Comparison of ENCODE assay signal across 8 cellular contexts in the genomic region with DNA sequence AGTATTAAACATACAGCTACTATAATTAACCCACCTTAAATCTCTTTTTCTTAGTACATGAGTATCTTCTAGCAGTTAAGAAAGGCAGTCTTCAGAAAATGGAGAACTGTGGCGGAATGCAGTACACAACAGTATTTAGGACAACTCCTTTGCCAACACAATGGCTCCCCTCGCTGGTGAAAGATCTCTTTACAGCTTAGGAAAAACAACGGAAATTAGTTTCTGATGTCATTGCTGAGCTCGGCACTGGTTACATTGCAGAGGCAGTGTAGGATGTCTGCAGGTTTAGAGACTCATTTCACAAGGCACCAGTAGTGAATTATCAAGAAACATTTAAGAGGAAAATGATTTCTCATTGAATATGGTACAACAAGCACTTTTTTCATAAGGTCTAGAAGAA. TPM values are rescaled to one million over a fixed set of nuclear protein-coding genes. Genes with fewer than 3 reads are reported as not detected.
DNase-seq lines count a peak whose midpoint lies in the region; ATAC-seq, FAIRE-seq and TF ChIP-seq lines count a peak whose summit lies in the region.

No MANE protein-coding gene starts in this region.

- no peak overlapping the region for H3K23ac ChIP-seq in mesenchymal stem cell (ENCODE audit: low read length in 2 of 2)

- no peak overlapping the region for H3K14ac ChIP-seq in mesenchymal stem cell (ENCODE audit: low read length in 2 of 2)

- ATAC-seq in Panc1 = peak; percentile 79

- H3K9me3 ChIP-seq in Panc1 (ENCODE audit: control insufficient read depth, insufficient read depth, low read depth, low read length) (no peaks in the 10 kb centered on the region), mesenchymal stem cell (ENCODE audit: control insufficient read depth, low read length) (no peaks in the 10 kb centered on the region)

- no peak overlapping the region for H4K8ac ChIP-seq in mesenchymal stem cell (ENCODE audit: low read length)

- no peak overlapping the region for H2BK120ac ChIP-seq in mesenchymal stem cell (ENCODE audit: low read depth, low read length)

- no peak overlapping the region for H3K18ac ChIP-seq in mesenchymal stem cell (ENCODE audit: low read depth in 1 of 2, low read length in 2 of 2)

- intact Hi-C loops in Panc1 (cut with micrococcal nuclease; ENCODE audit: unreplicated experiment) = no loop called here

- H3K36me3 ChIP-seq in Panc1 (ENCODE audit: control insufficient read depth, insufficient read depth, low read length) (peaks cover 16% of the 10 kb centered on the region), mesenchymal stem cell (ENCODE audit: control insufficient read depth in 1 of 2, insufficient read depth in 2 of 2, low read depth in 1 of 2, low read length in 2 of 2) (peaks cover 32 to 80% of the 10 kb centered on the region in 2 experiments)

- in situ Hi-C loops in Panc1 (cut with HindIII; ENCODE audit: low pct_unique_long_range_greater_than_20kb, low sequenced_read_pairs) = no loop called here

- POLR2A ChIA-PET in Panc1 (lab: Charles Lee) = no interaction called here

- FAIRE-seq in GM18507 (lab: Jason Lieb, UNC) = peak; percentile 35

- H3K4ac ChIP-seq in mesenchymal stem cell (ENCODE audit: low read depth in 1 of 2, low read length in 2 of 2) = no peak overlapping the region

- peak overlapping the region; percentile 46 for H3K9ac ChIP-seq in mesenchymal stem cell (ENCODE audit: low read length)

- TF ChIP-seq CTCF in C4-2B (conservative IDR thresholded peaks at IDR 0.05) (peak; percentile 62), Panc1 (IDR thresholded peaks at IDR 0.05) (peak; percentile 67)

- peaks cover 37% of the 10 kb centered on the region for H3K79me1 ChIP-seq in mesenchymal stem cell (replicated peaks; ENCODE audit: low read length, poor library complexity, severe bottlenecking)

- no peak overlapping the region for H2BK12ac ChIP-seq in mesenchymal stem cell (ENCODE audit: low read length in 2 of 2)

- H3K27me3 ChIP-seq in Panc1 (ENCODE audit: control insufficient read depth, insufficient read depth, low read length) = no peaks in the 10 kb centered on the region
- H3K27me3 ChIP-seq in mesenchymal stem cell (ENCODE audit: control insufficient read depth in 1 of 2, insufficient read depth in 1 of 2, low read length in 2 of 2) = no peaks in the 10 kb centered on the region

- H3K4me1 ChIP-seq in Panc1 (ENCODE audit: control insufficient read depth, insufficient read depth, low read length) = no peaks in the 10 kb centered on the region
- H3K4me1 ChIP-seq in mesenchymal stem cell (ENCODE audit: control insufficient read depth, insufficient read depth, low read depth, low read length) = peaks cover 2% of the 10 kb centered on the region

- WGBS in mesenchymal stem cell = 35% methylated on average over 4 of the region's 4 CpGs

- no peak overlapping the region for H2BK15ac ChIP-seq in mesenchymal stem cell (ENCODE audit: low read depth, poor library complexity, severe bottlenecking)

- no peak overlapping the region for H3K4me2 ChIP-seq in mesenchymal stem cell (ENCODE audit: low read length, poor library complexity, severe bottlenecking)

- H4K91ac ChIP-seq in mesenchymal stem cell (ENCODE audit: low read length) = no peak overlapping the region

- BruUV-seq in Panc1 (replicated peaks; lab: Mats Ljungman, UMichigan) = TSS peak; percentile 5

- no peak overlapping the region for H2AK5ac ChIP-seq in mesenchymal stem cell (ENCODE audit: low read length, severe bottlenecking)

- no peak overlapping the region for H2AFZ ChIP-seq in mesenchymal stem cell (ENCODE audit: low read depth, low read length)

- no peak overlapping the region for H3K4me3 ChIP-seq in Panc1 (ENCODE audit: low read depth in 2 of 2, low read length in 2 of 2)
- H3K4me3 ChIP-seq in mesenchymal stem cell (ENCODE audit: insufficient read depth in 1 of 2, low read depth in 1 of 2, low read length in 2 of 2) = no peak overlapping the region

- CTCF ChIA-PET in Panc1 (lab: Charles Lee) = interaction anchor here (0.6 kb wide), 2 partner anchors 291 to 449 kb away, joined by 7 to 13 read pairs; no protein-coding TSS in a partner anchor

- no peak overlapping the region for H2BK5ac ChIP-seq in mesenchymal stem cell (ENCODE audit: low read depth, low read length, poor library complexity, severe bottlenecking)

- DNase-seq in GM18507 (ENCODE audit: extremely low spot score, insufficient read length, low read depth) (no peak), Panc1 (ENCODE audit: low read depth, low spot score) (no peak), cerebellum (ENCODE audit: low spot score) (peak; percentile 39), mesenchymal stem cell (peak; percentile 80), GM19238 (ENCODE audit: insufficient read length, low spot score) (no peak), epidermal melanocyte (ENCODE audit: insufficient read length, low spot score) (no peak), SKM-1 treated with dmso at 0.1 percent for 144 hours (lab: John Stamatoyannopoulos, UW; ENCODE audit: unreplicated experiment) (no peak)

- H3K27ac ChIP-seq in C4-2B (no peak overlapping the region), Panc1 (ENCODE audit: low read length) (no peak overlapping the region), mesenchymal stem cell (ENCODE audit: low read length, poor library complexity, severe bottlenecking) (no peak overlapping the region)

RNA-seq across cellular contexts. Expression of a gene that starts 43.4 kb away (rescaled TPM):
- total RNA-seq in Panc1 (2021; ENCODE audit: unreplicated experiment) (188 TPM), cerebellum (36.2 TPM)
- 113 TPM for polyA plus RNA-seq in Panc1 (2012; ENCODE audit: insufficient read length)
- 136 TPM for polyA plus RNA-seq in mesenchymal stem cell (2013, experiment 1 of 2)
- polyA plus RNA-seq in mesenchymal stem cell (2013, experiment 2 of 2) = 138 TPM

Comparison
In these comparisons a context has a peak if more than half of its experiments do, and no peak if none do; other contexts are left out.
1. DNase-seq: peak in cerebellum (single experiment) and mesenchymal stem cell (single experiment); none in GM18507 (single experiment), Panc1 (single experiment), GM19238 (single experiment), epidermal melanocyte (single experiment) and SKM-1 treated with dmso at 0.1 percent for 144 hours (single experiment).